35 cellular contexts compared by ENCODE assay signal in the genomic region with DNA sequence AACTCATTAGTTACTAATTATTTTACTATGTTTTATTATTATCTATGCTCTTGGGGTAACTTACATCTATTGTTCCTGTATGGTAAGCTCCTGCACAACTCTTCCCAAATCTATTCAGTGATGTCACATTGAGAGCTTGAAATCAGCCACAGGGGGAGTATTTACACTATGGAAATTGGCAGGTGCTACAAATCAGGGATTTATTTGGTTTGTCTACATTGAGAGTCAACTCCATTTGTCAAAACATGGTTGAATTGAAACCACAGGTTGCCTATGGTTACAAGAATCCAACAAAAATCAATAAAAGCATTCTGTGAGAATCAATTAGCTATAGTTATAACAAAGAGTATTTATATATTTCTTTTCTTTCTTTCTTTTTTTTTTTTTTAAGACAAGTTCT. TPM values are rescaled to one million over a fixed set of nuclear protein-coding genes. Genes with fewer than 3 reads are reported as not detected.
"Had no signal": no experiment of that assay in that cellular context is flagged by ENCODE, and none has a peak within 500 bp of the region (broad histone marks: within the 10 kb centered on the region; RNA-seq: fewer than 3 reads in every experiment).

No MANE protein-coding gene starts in this region.

- H3K4me1 ChIP-seq: colonic mucosa had no signal

- ATAC-seq: esophagus mucosa; gastrocnemius medialis; left cardiac atrium; left lung; naive thymus-derived CD4-positive, alpha-beta T cell; sciatic nerve; stimulated activated effector memory CD8-positive, alpha-beta T cell treated with anti-CD3 and anti-CD28 coated beads, Interleukin-12 subunit alpha, Interleukin-12 subunit beta, amount 100 ng/mL, for 72 hours had no signal

- H3K27me3 ChIP-seq: colonic mucosa, stomach, testis, tibial artery, upper lobe of left lung had no signal

- H3K9me3 ChIP-seq: colonic mucosa, gastrocnemius medialis, left lung, stomach, testis, tibial artery, upper lobe of left lung had no signal

- H3K36me3 ChIP-seq: colonic mucosa, gastrocnemius medialis, left lung, neural progenitor cell, stomach, tibial artery, upper lobe of left lung had no signal

- H3K4me3 ChIP-seq: colonic mucosa, gastrocnemius medialis, left lung, neural progenitor cell, smooth muscle cell, stomach, testis, tibial artery, upper lobe of left lung had no signal

- H3K27ac ChIP-seq: colonic mucosa, epithelial cell of prostate, gastrocnemius medialis, left lung, neural progenitor cell, parathyroid adenoma, stomach, testis, tibial artery, upper lobe of left lung had no signal

- DNase-seq: colonic mucosa; effector CD8-positive, alpha-beta T cell; endodermal cell; foreskin fibroblast; gastrocnemius medialis; head of caudate nucleus; kidney; left cardiac atrium; left lung; mesendoderm; midbrain; naive thymus-derived CD4-positive, alpha-beta T cell; stimulated activated CD4-positive, alpha-beta T cell treated with anti-CD3 and anti-CD28 coated beads, Interleukin-12 subunit alpha, Interleukin-12 subunit beta, amount 100 ng/mL, for 4 hours; stimulated activated CD4-positive, alpha-beta T cell treated with anti-CD3 and anti-CD28 coated beads, Interleukin-1b, Interleukin-23, amount 100 ng/mL, for 48 hours; stimulated activated CD4-positive, alpha-beta T cell treated with anti-CD3 and anti-CD28 coated beads, Interleukin-4, amount 100 ng/mL, for 24 hours; stimulated activated naive CD4-positive, alpha-beta T cell treated with Interleukin-2 at 50 U/mL for 16 hours; stomach; testis; tibial artery; upper lobe of left lung had no signal

- H3K9ac ChIP-seq: neural progenitor cell, parathyroid adenoma had no signal

- FAIRE-seq: kidney, urothelium cell line had no signal

- H2AFZ ChIP-seq: neural progenitor cell, parathyroid adenoma had no signal

- H3K4me2 ChIP-seq: neural progenitor cell, smooth muscle cell had no signal

RNA-seq across cellular contexts. Expression of a gene that starts 22.0 kb away (rescaled TPM):
- total RNA-seq: colonic mucosa; endodermal cell; esophagus mucosa; gastrocnemius medialis; glomerular endothelial cell; kidney; left cardiac atrium; lower leg skin; lung microvascular endothelial cell; mucosa of gallbladder; naive thymus-derived CD4-positive, alpha-beta T cell; osteoblast; progenitor cell of endocrine pancreas; sciatic nerve; smooth muscle cell; stomach; subcutaneous adipose tissue; upper lobe of left lung had no signal
- polyA plus RNA-seq: naive thymus-derived CD4-positive, alpha-beta T cell; smooth muscle cell; stomach had no signal

RNA-seq across cellular contexts. Expression of a gene that starts 40.6 kb away (rescaled TPM):
- total RNA-seq: esophagus mucosa; glomerular endothelial cell; left cardiac atrium; lower leg skin; lung microvascular endothelial cell; naive thymus-derived CD4-positive, alpha-beta T cell; osteoblast; sciatic nerve; smooth muscle cell; subcutaneous adipose tissue had no signal
- polyA plus RNA-seq: naive thymus-derived CD4-positive, alpha-beta T cell; smooth muscle cell had no signal
